In the genomic region with DNA sequence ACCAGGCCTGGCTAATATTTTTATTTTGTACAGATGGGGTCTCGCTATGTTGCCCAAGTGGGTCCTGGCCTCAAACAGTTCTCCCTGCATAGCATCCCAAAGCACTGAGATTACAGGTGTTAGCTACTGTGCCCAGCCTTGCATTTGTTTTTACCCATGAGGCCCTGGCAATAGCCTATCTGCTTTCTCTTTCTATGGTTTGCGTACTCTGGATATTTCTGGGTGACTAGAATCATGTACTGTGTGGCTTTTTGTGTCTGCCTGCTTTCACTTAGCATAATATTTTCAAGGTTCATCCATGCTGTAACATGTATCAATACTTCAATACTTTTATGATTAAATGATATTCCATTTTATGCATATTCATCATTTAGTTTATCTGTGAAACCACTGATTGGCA, we compare ENCODE assay signal across 1 cellular context.
TF ChIP-seq lines count a peak whose summit lies in the region.

No MANE protein-coding gene starts in this region.

TF ChIP-seq in GM12878, 131 proteins besides CTCF, POLR2A, EP300 and RAD21 (continued from another document):
- TF ChIP-seq, protein P1, sequence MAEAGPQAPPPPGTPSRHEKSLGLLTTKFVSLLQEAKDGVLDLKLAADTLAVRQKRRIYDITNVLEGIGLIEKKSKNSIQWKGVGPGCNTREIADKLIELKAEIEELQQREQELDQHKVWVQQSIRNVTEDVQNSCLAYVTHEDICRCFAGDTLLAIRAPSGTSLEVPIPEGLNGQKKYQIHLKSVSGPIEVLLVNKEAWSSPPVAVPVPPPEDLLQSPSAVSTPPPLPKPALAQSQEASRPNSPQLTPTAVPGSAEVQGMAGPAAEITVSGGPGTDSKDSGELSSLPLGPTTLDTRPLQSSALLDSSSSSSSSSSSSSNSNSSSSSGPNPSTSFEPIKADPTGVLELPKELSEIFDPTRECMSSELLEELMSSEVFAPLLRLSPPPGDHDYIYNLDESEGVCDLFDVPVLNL (IDR thresholded peaks at IDR 0.05; ENCODE audit: low read depth, low read length): no peak
- TF ChIP-seq CHD4 (IDR thresholded peaks at IDR 0.05) (no peak), TARDBP (IDR thresholded peaks at IDR 0.05; ENCODE audit: borderline replicate concordance) (no peak), GABPA (IDR thresholded peaks at IDR 0.05; ENCODE audit: low read depth) (no peak)
